Comparison of ENCODE assay signal across 11 cellular contexts in the genomic region with DNA sequence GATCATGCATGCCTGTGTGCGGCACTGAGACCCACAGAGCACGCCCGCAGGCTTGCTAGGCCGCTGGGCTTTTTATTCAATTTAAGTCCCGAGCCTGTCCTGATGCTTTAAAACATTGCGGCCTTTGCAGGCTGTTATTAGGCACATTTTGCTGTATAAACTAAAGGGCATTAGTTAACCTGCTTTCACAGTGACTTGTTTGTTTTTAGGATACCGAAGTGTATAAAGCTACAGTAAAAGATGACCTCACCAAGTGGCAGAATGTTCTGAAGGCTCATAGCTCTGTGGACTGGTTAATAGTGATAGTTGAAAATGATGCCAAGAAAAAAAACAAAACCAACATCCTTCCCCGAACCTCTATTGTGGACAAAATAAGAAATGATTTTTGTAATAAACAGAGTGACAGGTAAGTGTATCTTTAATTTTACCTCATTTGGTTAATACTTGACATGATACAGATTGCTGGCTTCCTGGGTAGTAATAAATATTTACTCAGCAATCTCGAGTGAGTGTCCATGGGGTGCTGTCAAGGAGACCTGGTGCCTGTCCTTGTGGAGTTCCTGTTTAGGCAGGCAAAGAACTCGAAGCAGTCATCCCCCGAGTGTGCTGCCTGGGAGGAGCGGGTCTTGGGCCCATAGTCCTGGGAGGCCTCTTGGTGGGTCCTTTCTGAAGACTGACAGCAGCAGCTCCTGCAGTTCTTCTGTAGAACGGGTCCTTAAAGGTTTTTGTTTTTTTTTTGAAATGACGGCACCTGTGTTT. TPM values are rescaled to one million over a fixed set of nuclear protein-coding genes. Genes with fewer than 3 reads are reported as not detected.
DNase-seq lines count a peak whose midpoint lies in the region; ATAC-seq and TF ChIP-seq lines count a peak whose summit lies in the region.
"Had no signal": no experiment of that assay in that cellular context is flagged by ENCODE, and none has a peak within 500 bp of the region (broad histone marks: within the 10 kb centered on the region; RNA-seq: fewer than 3 reads in every experiment).

No MANE protein-coding gene starts in this region.

- H3K27ac ChIP-seq in stomach smooth muscle (ENCODE audit: low read length) = peak overlapping the region; percentile 99
- H3K27ac ChIP-seq: 22Rv1 had no signal

- H3K4me1 ChIP-seq in stomach smooth muscle (ENCODE audit: control insufficient read depth, insufficient read depth, low read length) = peaks cover 46% of the 10 kb centered on the region

- no peak overlapping the region for H3K4me3 Mint-ChIP-seq in brain

- peak overlapping the region; percentile 34 to 60 for H3K4me3 ChIP-seq in stomach smooth muscle (ENCODE audit: low read length in 2 of 2)

- peak overlapping the region in 3 of 5 experiments; percentile 44 to 59 (median 44) for H3K27ac Mint-ChIP-seq in brain

- no peaks in the 10 kb centered on the region for H3K9me3 ChIP-seq in stomach smooth muscle (ENCODE audit: control insufficient read depth in 2 of 2, low read length in 2 of 2)
- H3K9me3 ChIP-seq: SK-N-SH had no signal

- H3K9me3 Mint-ChIP-seq in brain = no peaks in the 10 kb centered on the region
- H3K9me3 Mint-ChIP-seq: activated T-helper 2 cell treated with anti-CD3 and anti-CD28 coated beads, Interferon-gamma antibody, Interleukin-2, Interleukin-4, amounts not matched to agents 10 μg/mL and 5 μg/mL and 100 μg/mL, durations not matched to agents 14 hours and 24 hours and 36 hours had no signal

- peaks cover 15% of the 10 kb centered on the region for H3K4me1 Mint-ChIP-seq in brain

- H3K27me3 ChIP-seq in stomach smooth muscle (ENCODE audit: control insufficient read depth in 1 of 2, insufficient read depth in 2 of 2, low read length in 2 of 2) = no peaks in the 10 kb centered on the region

- peaks cover 34% of the 10 kb centered on the region for H3K36me3 Mint-ChIP-seq in brain

- TF ChIP-seq CTCF in brain (conservative IDR thresholded peaks at IDR 0.05) = no peak

- no peaks in the 10 kb centered on the region for H3K27me3 Mint-ChIP-seq in brain

- ATAC-seq in HG03045 (IDR thresholded peaks at IDR 0.05; ENCODE audit: unreplicated experiment) (no peak), GM19328 (IDR thresholded peaks at IDR 0.05; ENCODE audit: unreplicated experiment) (no peak), GM19395 (IDR thresholded peaks at IDR 0.05; ENCODE audit: unreplicated experiment) (no peak)

- H3K9ac ChIP-seq in stomach smooth muscle (ENCODE audit: low read length in 2 of 2) = peak overlapping the region; percentile 81 to 86
- H3K9ac ChIP-seq: SK-N-SH had no signal

- DNase-seq in NCI-H510A treated with DMSO at 0.1 percent for 48 hours (lab: John Stamatoyannopoulos, UW) (peak; percentile 79), NCI-H510A (lab: John Stamatoyannopoulos, UW) (no peak), kidney tubule cell (ENCODE audit: low spot score) (peak; percentile 35)
- DNase-seq: SK-N-SH had no signal

- peaks cover 5 to 10% of the 10 kb centered on the region in 2 donors for H3K36me3 ChIP-seq in stomach smooth muscle (ENCODE audit: control insufficient read depth in 2 of 2, insufficient read depth in 2 of 2, low read length in 2 of 2)

RNA-seq across cellular contexts. Expression of gene TRAPPC10, which starts 40.1 kb away (rescaled TPM):
- polyA plus RNA-seq in brain (ENCODE audit: insufficient read depth, low read depth, low replicate concordance) = 18.2 TPM

RNA-seq across cellular contexts. Expression of gene PWP2, which starts 54.9 kb away (rescaled TPM):
- polyA plus RNA-seq in brain (ENCODE audit: insufficient read depth, low read depth, low replicate concordance) = 1.8 TPM
